ENCODE assay signal across 20 cellular contexts in the genomic region with DNA sequence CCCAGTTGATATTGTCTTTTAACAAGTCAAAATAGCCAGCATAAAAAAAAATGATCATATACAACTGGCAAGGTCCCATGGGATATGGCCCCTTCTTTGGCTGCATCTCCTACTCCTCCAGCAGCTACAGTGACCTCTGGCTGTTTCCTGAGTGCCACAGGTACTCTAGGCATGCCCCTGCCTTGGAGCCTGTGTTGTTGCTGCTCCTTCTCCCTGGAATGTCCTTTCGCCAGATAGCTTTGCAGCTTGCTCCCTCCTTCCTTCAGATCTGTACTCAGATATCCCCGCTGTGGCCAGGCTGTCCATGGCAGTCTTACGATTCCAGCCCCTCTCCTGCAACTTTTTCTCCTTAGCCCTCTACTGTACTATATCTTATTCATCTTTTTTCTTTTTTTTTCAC. TPM values are rescaled to one million over a fixed set of nuclear protein-coding genes. Genes with fewer than 3 reads are reported as not detected.
A peak's percentile ranks its signal among the peaks of the same experiment; 100 is the strongest.
DNase-seq lines count a peak whose midpoint lies in the region; ATAC-seq, FAIRE-seq and TF ChIP-seq lines count a peak whose summit lies in the region.
"Had no signal": no experiment of that assay in that cellular context is flagged by ENCODE, and none has a peak within 500 bp of the region (broad histone marks: within the 10 kb centered on the region; RNA-seq: fewer than 3 reads in every experiment).

No MANE protein-coding gene starts in this region.

- no peaks in the 10 kb centered on the region for H3K79me2 ChIP-seq in GM23338 (replicated peaks; ENCODE audit: insufficient read depth)
- no peaks in the 10 kb centered on the region for H3K79me2 ChIP-seq in H1 (ENCODE audit: control insufficient read depth in 1 of 2, insufficient read depth in 2 of 2, low read length in 2 of 2)
- peaks cover 14% of the 10 kb centered on the region for H3K79me2 ChIP-seq in parathyroid adenoma

- H2BK12ac ChIP-seq in H1 (ENCODE audit: low read depth, low read length) = no peak overlapping the region

- H3K36me3 Mint-ChIP-seq in GM23338 (ENCODE audit: low read depth) (no peaks in the 10 kb centered on the region), Caco-2 (ENCODE audit: insufficient read depth, unreplicated experiment) (no peaks in the 10 kb centered on the region)

- H3K4me1 Mint-ChIP-seq in GM23338 (peaks cover 13% of the 10 kb centered on the region; the same call in 2 of the 3 replicates), Caco-2 (ENCODE audit: low read depth, unreplicated experiment) (peaks cover 17% of the 10 kb centered on the region)
- H3K4me1 Mint-ChIP-seq: CD14-positive monocyte had no signal

- WGBS in H1 (ENCODE audit: extremely low coverage in 1 of 2, insufficient coverage in 1 of 2, insufficient read length in 1 of 2, insufficient replicate concordance in 2 of 2, low coverage in 1 of 2, low lambda C conversion rate in 2 of 2, missing lambda C conversion rate in 1 of 2), 2 experiments = 92% methylated on average over 3 of the region's 3 CpGs; no CpG with 5 or more reads in 1 of the 2 experiments

- FAIRE-seq in H1 (lab: Jason Lieb, UNC) = no peak
- FAIRE-seq: A549, GM12892, GM18507 had no signal

- peaks cover 3% of the 10 kb centered on the region for H3K27me3 Mint-ChIP-seq in GM23338 (ENCODE audit: insufficient read depth, low read depth, poor library complexity)
- no peaks in the 10 kb centered on the region for H3K27me3 Mint-ChIP-seq in Caco-2 (ENCODE audit: insufficient read depth, unreplicated experiment)
- H3K27me3 Mint-ChIP-seq: CD4-positive, alpha-beta memory T cell had no signal

- no peak overlapping the region for H2BK5ac ChIP-seq in H1 (ENCODE audit: low read depth, low read length)

- H3K27me3 ChIP-seq in AG04450 (ENCODE audit: control insufficient read depth, insufficient read depth, low read length) = no peaks in the 10 kb centered on the region
- no peaks in the 10 kb centered on the region for H3K27me3 ChIP-seq in GM23338 (ENCODE audit: insufficient read depth)
- H3K27me3 ChIP-seq in H1 (replicated peaks in 1 of 4; ENCODE audit: control insufficient read depth in 3 of 4, extremely low read depth in 1 of 4, insufficient read depth in 3 of 4, low read length in 3 of 4) = no peaks in the 10 kb centered on the region
- no peaks in the 10 kb centered on the region for H3K27me3 ChIP-seq in parathyroid adenoma (ENCODE audit: control insufficient read depth, insufficient read depth, low read length)
- H3K27me3 ChIP-seq in Caco-2 (replicated peaks; ENCODE audit: control insufficient read depth, insufficient read depth, low read length) = no peaks in the 10 kb centered on the region
- H3K27me3 ChIP-seq: BLaER1 had no signal

- no peaks in the 10 kb centered on the region for H3K9me2 ChIP-seq in GM23338 (ENCODE audit: insufficient read depth)

- H3K27ac ChIP-seq in AG04450 (ENCODE audit: low read depth, low read length) (peak overlapping the region; percentile 11), GM23338 (ENCODE audit: low read depth) (no peak overlapping the region; the same call in 1 of the 2 replicates), H1 (ENCODE audit: low read depth, low read length) (no peak overlapping the region), parathyroid adenoma (no peak overlapping the region)
- H3K27ac ChIP-seq: 22Rv1, A549, BLaER1, HL-60 had no signal

- no peaks in the 10 kb centered on the region for H3F3A ChIP-seq in GM23338 (replicated peaks; ENCODE audit: low read depth)

- H3K9me3 Mint-ChIP-seq in GM23338 = no peaks in the 10 kb centered on the region
- H3K9me3 Mint-ChIP-seq in Caco-2 (ENCODE audit: unreplicated experiment) = no peaks in the 10 kb centered on the region
- H3K9me3 Mint-ChIP-seq: CD14-positive monocyte; CD4-positive, alpha-beta memory T cell had no signal

- TF ChIP-seq EP300 in H1 (IDR thresholded peaks at IDR 0.05; ENCODE audit: borderline replicate concordance in 1 of 2, low read depth in 2 of 2, low read length in 2 of 2) = no peak

- peak overlapping the region; percentile 28; the same call in 1 of the 2 replicates for H4K8ac ChIP-seq in H1 (ENCODE audit: extremely low read depth, insufficient read depth, low read length)

- H3K18ac ChIP-seq in H1 (ENCODE audit: extremely low read depth, low read length) = no peak overlapping the region

- H3K9me3 ChIP-seq in AG04450 (ENCODE audit: control insufficient read depth, insufficient read depth, low read length) = no peaks in the 10 kb centered on the region
- no peaks in the 10 kb centered on the region for H3K9me3 ChIP-seq in H1 (ENCODE audit: insufficient read depth in 2 of 2, low read depth in 1 of 2, low read length in 1 of 2)
- no peaks in the 10 kb centered on the region for H3K9me3 ChIP-seq in parathyroid adenoma (ENCODE audit: control insufficient read depth, low read length)
- H3K9me3 ChIP-seq in Caco-2 = no peaks in the 10 kb centered on the region
- H3K9me3 ChIP-seq: A549, BLaER1 had no signal

- peak; percentile 38; the same call in 2 of the 3 replicates for ATAC-seq in GM23338
- ATAC-seq in GM18519 (IDR thresholded peaks at IDR 0.05; ENCODE audit: low FRiP score, unreplicated experiment) = no peak
- ATAC-seq: A549 had no signal

- H4K20me1 ChIP-seq in GM23338 (replicated peaks; ENCODE audit: insufficient read depth) = peaks cover 11% of the 10 kb centered on the region
- no peaks in the 10 kb centered on the region for H4K20me1 ChIP-seq in H1 (replicated peaks in 1 of 2; ENCODE audit: control insufficient read depth in 1 of 2, insufficient read depth in 2 of 2, low read length in 2 of 2)
- H4K20me1 ChIP-seq: BLaER1 had no signal

- H4K5ac ChIP-seq in H1 (ENCODE audit: insufficient read length, low read depth, low read length) = no peak overlapping the region

- no peak overlapping the region for H3K14ac ChIP-seq in H1 (ENCODE audit: insufficient read length)

- POLR2A ChIA-PET in AG04450 (lab: Yijun Ruan, JAX) (no interaction called here), H1 (lab: Charles Lee; ENCODE audit: partially characterized antibody) (no interaction called here), Caco-2 (lab: Charles Lee) (no interaction called here)

- no peak for TF ChIP-seq CTCF in AG04450 (IDR thresholded peaks at IDR 0.05; ENCODE audit: low read depth, low read length)
- TF ChIP-seq CTCF in GM23338 (conservative IDR thresholded peaks at IDR 0.05; ENCODE audit: low read depth in 2 of 2) = 0 out of 4 replicates have a peak, but pooled peaks of 1 of the 2 experiments have one; percentile 3
- no peak for TF ChIP-seq CTCF in H1 (IDR thresholded peaks at IDR 0.05; ENCODE audit: control extremely low read depth in 1 of 3, insufficient read depth in 1 of 3, low read depth in 1 of 3, low read length in 3 of 3)
- TF ChIP-seq CTCF in parathyroid adenoma (IDR thresholded peaks at IDR 0.05) = no peak
- no peak for TF ChIP-seq CTCF in Caco-2 (IDR thresholded peaks at IDR 0.05; ENCODE audit: insufficient read depth in 1 of 2, low read depth in 1 of 2, low read length in 1 of 2, severe bottlenecking in 1 of 2, unreplicated experiment in 1 of 2)

- intact Hi-C loops in Caco-2 (cut with micrococcal nuclease; ENCODE audit: unreplicated experiment) = no loop called here

- BruUV-seq in Caco-2 (replicated peaks; lab: Mats Ljungman, UMichigan) = no TSS peak

- no peak overlapping the region for H3K27ac Mint-ChIP-seq in GM23338
- H3K27ac Mint-ChIP-seq in Caco-2 (ENCODE audit: unreplicated experiment) = no peak overlapping the region
- H3K27ac Mint-ChIP-seq: CD4-positive, alpha-beta memory T cell had no signal

- TF ChIP-seq POLR2A in H1 (IDR thresholded peaks at IDR 0.05; ENCODE audit: control extremely low read depth in 1 of 2, low read depth in 2 of 2, low read length in 2 of 2) = no peak

- H2BK120ac ChIP-seq in H1 (replicated peaks; ENCODE audit: low read depth, low read length) = no peak overlapping the region

- H3K4me3 Mint-ChIP-seq in GM23338 (no peak overlapping the region), Caco-2 (ENCODE audit: unreplicated experiment) (no peak overlapping the region)
- H3K4me3 Mint-ChIP-seq: CD14-positive monocyte had no signal

- no peaks in the 10 kb centered on the region for H3K23me2 ChIP-seq in H1 (ENCODE audit: low read depth, low read length)

- H3K56ac ChIP-seq in H1 (replicated peaks; ENCODE audit: insufficient read length, low read depth, low read length) = no peak overlapping the region

- H3K23ac ChIP-seq in H1 (ENCODE audit: insufficient read length) = no peak overlapping the region

- H3K36me3 ChIP-seq in GM23338 (ENCODE audit: insufficient read depth) (no peaks in the 10 kb centered on the region), H1 (ENCODE audit: control insufficient read depth in 2 of 4, insufficient read depth in 4 of 4, low read length in 3 of 4) (no peaks in the 10 kb centered on the region), parathyroid adenoma (ENCODE audit: control insufficient read depth, insufficient read depth, low read length) (no peaks in the 10 kb centered on the region), Caco-2 (ENCODE audit: control insufficient read depth, insufficient read depth, low read length) (no peaks in the 10 kb centered on the region)
- H3K36me3 ChIP-seq: BLaER1 had no signal

- H2AK5ac ChIP-seq in H1 (ENCODE audit: low read depth, low read length) = no peak overlapping the region

- peaks cover 3% of the 10 kb centered on the region for H3K79me1 ChIP-seq in H1 (ENCODE audit: low read depth, low read length)

- H4K91ac ChIP-seq in H1 (replicated peaks; ENCODE audit: insufficient read length, low read length) = no peak overlapping the region

- no peak overlapping the region for H2BK20ac ChIP-seq in H1 (ENCODE audit: low read length)

- CTCF ChIA-PET in AG04450 (lab: Charles Lee) = no interaction called here
- CTCF ChIA-PET in H1 (lab: Charles Lee; ENCODE audit: partially characterized antibody) = interaction anchor here (0.7 to 1.0 kb wide), 2 partner anchors 26 to 52 kb away, joined by 3 read pairs; no protein-coding TSS in a partner anchor
- CTCF ChIA-PET in Caco-2 (lab: Charles Lee) = no interaction called here

- no peak overlapping the region for H3K9ac ChIP-seq in H1 (replicated peaks in 1 of 4; ENCODE audit: extremely low read depth in 1 of 4, low read depth in 3 of 4, low read length in 3 of 4)
- H3K9ac ChIP-seq in parathyroid adenoma = no peak overlapping the region
- H3K9ac ChIP-seq: BLaER1 had no signal

- H2AFZ ChIP-seq in GM23338 (no peak overlapping the region), H1 (ENCODE audit: low read length) (no peak overlapping the region), parathyroid adenoma (no peak overlapping the region)

- H3K4me1 ChIP-seq in GM23338 (ENCODE audit: insufficient read depth) (peaks cover 13% of the 10 kb centered on the region), H1 (replicated peaks in 1 of 4; ENCODE audit: control insufficient read depth in 3 of 4, insufficient read depth in 4 of 4, low read length in 3 of 4) (peaks cover 0 to 3% (median 0%) of the 10 kb centered on the region in 4 experiments; a peak in 3 of 7 replicates), parathyroid adenoma (peaks cover 22% of the 10 kb centered on the region), Caco-2 (peaks cover 13% of the 10 kb centered on the region; the same call in 1 of the 2 replicates)
- H3K4me1 ChIP-seq: BLaER1 had no signal

- H3K4ac ChIP-seq in H1 (replicated peaks; ENCODE audit: insufficient read length, low read depth, low read length) = no peak overlapping the region

- no peak overlapping the region for H2BK15ac ChIP-seq in H1 (ENCODE audit: low read length)

- TF ChIP-seq RAD21 in H1 (IDR thresholded peaks at IDR 0.05 in 1 of 2, conservative IDR thresholded peaks at IDR 0.05 in 1 of 2; ENCODE audit: low read depth in 2 of 2, low read length in 2 of 2) = no peak

- DNase-seq in AG04450 (ENCODE audit: low read depth, low spot score) (no peak), GM23338 (ENCODE audit: low spot score) (peak; percentile 46), H1 (ENCODE audit: low read depth in 1 of 2, low spot score in 2 of 2) (no peak), hepatic stellate cell (ENCODE audit: low spot score) (no peak), Caco-2 (no peak)
- DNase-seq: CD4-positive, alpha-beta memory T cell; DMS 273 treated with DMSO at 0.1 percent for 48 hours; DMS53; DND-41; EL; HCEC 1CT had no signal

- H3K4me2 ChIP-seq in GM23338 = no peak overlapping the region
- no peak overlapping the region for H3K4me2 ChIP-seq in H1 (ENCODE audit: insufficient read depth in 1 of 2, low read depth in 2 of 2, low read length in 2 of 2)
- H3K4me2 ChIP-seq in parathyroid adenoma (ENCODE audit: low read length) = peak overlapping the region; percentile 27
- H3K4me2 ChIP-seq: A549, BLaER1 had no signal

- H3K4me3 ChIP-seq in AG04450 (ENCODE audit: low read depth, low read length) = no peak overlapping the region
- H3K4me3 ChIP-seq in GM23338 = no peak overlapping the region
- H3K4me3 ChIP-seq in H1 (ENCODE audit: extremely low read depth in 1 of 4, insufficient read depth in 2 of 4, low read depth in 3 of 4, low read length in 4 of 4) = no peak overlapping the region
- H3K4me3 ChIP-seq in parathyroid adenoma (ENCODE audit: low read depth, low read length) = peak overlapping the region; percentile 24
- H3K4me3 ChIP-seq in Caco-2 (ENCODE audit: low read depth, low read length) = no peak overlapping the region
- H3K4me3 ChIP-seq: A549, BLaER1 had no signal

RNA-seq across cellular contexts. Expression of a gene that starts 23.3 kb away (rescaled TPM):
- 5.2 and 5.8 TPM in 2 replicates for polyA plus RNA-seq in AG04450 (2011; rRNA removed)
- polyA minus RNA-seq in AG04450 (2011; rRNA and poly(A)+ RNA removed) = 4.7 and 7.2 TPM in 2 replicates
- total RNA-seq in GM23338 (2014; rRNA removed; shearing (Covaris generic)) = 23.8 and 31.3 TPM in 2 replicates
- polyA plus RNA-seq in GM23338 (2016; fragmentation: Nextera tagmentation; extraction: Ambion mirVana) = 4.5 and 5.2 TPM in 2 replicates
- total RNA-seq in H1 (2021; fragmentation: NEBNext Ultra II Directional; extraction: Animal tissue kit (Norgen Biotek cat#: 25700)) = 20.3 and 23.6 TPM in 2 replicates
- polyA plus RNA-seq in H1 (2011; rRNA removed) = 7.3 and 13.7 TPM in 2 replicates
- 7.4 TPM for polyA plus RNA-seq in H1 (2011; cell fraction: cytosol; rRNA removed)
- polyA plus RNA-seq in H1 (2011; cell fraction: nucleus; rRNA removed) = 16.4 TPM
- 11.3 to 13.5 TPM (median 11.4 TPM) in 4 replicates for polyA plus RNA-seq in H1 (2012, experiment 1 of 2)
- polyA plus RNA-seq in H1 (2012, experiment 2 of 2) = 10.5 TPM
- 14.2 TPM for polyA plus RNA-seq in H1 (2013, experiment 1 of 2)
- 14.9 TPM for polyA plus RNA-seq in H1 (2013, experiment 2 of 2)
- polyA minus RNA-seq in H1 (2011; rRNA and poly(A)+ RNA removed) = 15.6 and 19.5 TPM in 2 replicates
- 16.2 TPM for polyA minus RNA-seq in H1 (2011; cell fraction: cytosol; rRNA and poly(A)+ RNA removed)
- 25.8 TPM for polyA minus RNA-seq in H1 (2011; cell fraction: nucleus; rRNA and poly(A)+ RNA removed)
- total RNA-seq in Caco-2 (2022) = 14.1 and 16.1 TPM in 2 replicates
